ENCODE assay signal across 8 cellular contexts in genomic region chr22:41448189-41448808, GRCh38. TPM values are rescaled to one million over a fixed set of nuclear protein-coding genes. Genes with fewer than 3 reads are reported as not detected.
DNase-seq lines count a peak whose midpoint lies in the region; ATAC-seq, FAIRE-seq and TF ChIP-seq lines count a peak whose summit lies in the region.

No MANE protein-coding gene starts in this region.

- peak overlapping the region; percentile 100 for H3K9ac ChIP-seq in colonic mucosa (ENCODE audit: low read depth in 2 of 2, low read length in 2 of 2)

- peaks cover 21% of the 10 kb centered on the region for H3K4me1 Mint-ChIP-seq in activated CD4-positive, alpha-beta T cell treated with anti-CD3 and anti-CD28 coated beads, Interleukin-2, amount 10 ng/mL, durations not matched to agents 24 days and 14 days

- H3K36me3 ChIP-seq in colonic mucosa: no peaks in the 10 kb centered on the region

- FAIRE-seq in GM19239 (lab: Jason Lieb, UNC): peak; percentile 99

- peak; percentile 43 for ATAC-seq in HG03460 (IDR thresholded peaks at IDR 0.05; ENCODE audit: unreplicated experiment)

- intact Hi-C loops in activated CD4-positive, alpha-beta T cell treated with anti-CD3 and anti-CD28 coated beads, Interleukin-2, amount 10 ng/mL, durations not matched to agents 24 days and 14 days (cut with micrococcal nuclease): loop anchor here (1.0 to 10.0 kb wide), 7 partner anchors 20 to 811 kb away; partner anchors contain the start of genes DESI1, EP300, MRTFA and PHF5A
- intact Hi-C loops in colonic mucosa (cut with DNase I): loop anchor here (5.0 kb wide), 1 partner anchor 161 kb away; the partner anchor contains the start of gene RANGAP1

- H3K27me3 ChIP-seq in colonic mucosa: no peaks in the 10 kb centered on the region
- H3K27me3 ChIP-seq in layer of hippocampus (ENCODE audit: control insufficient read depth, insufficient read depth, low read length): no peaks in the 10 kb centered on the region

- peak overlapping the region; percentile 95 for H3K27ac Mint-ChIP-seq in activated CD4-positive, alpha-beta T cell treated with anti-CD3 and anti-CD28 coated beads, Interleukin-2, amount 10 ng/mL, durations not matched to agents 24 days and 14 days

- no peaks in the 10 kb centered on the region for H3K4me1 ChIP-seq in colonic mucosa

- no peaks in the 10 kb centered on the region for H3K9me3 Mint-ChIP-seq in activated CD4-positive, alpha-beta T cell treated with anti-CD3 and anti-CD28 coated beads, Interleukin-2, amount 10 ng/mL, durations not matched to agents 24 days and 14 days

- H3K9me3 ChIP-seq in colonic mucosa: no peaks in the 10 kb centered on the region

- no peak for TF ChIP-seq CTCF in AG10803 (conservative IDR thresholded peaks at IDR 0.05; ENCODE audit: low read length)
- TF ChIP-seq CTCF in colonic mucosa (IDR thresholded peaks at IDR 0.05): no peak

- H3K4me3 ChIP-seq in AG10803 (ENCODE audit: low read length) (peak overlapping the region; percentile 98), colonic mucosa (peak overlapping the region; percentile 89)

- H3K4me3 Mint-ChIP-seq in activated CD4-positive, alpha-beta T cell treated with anti-CD3 and anti-CD28 coated beads, Interleukin-2, amount 10 ng/mL, durations not matched to agents 24 days and 14 days: peak overlapping the region; percentile 96

- H3K36me3 Mint-ChIP-seq in activated CD4-positive, alpha-beta T cell treated with anti-CD3 and anti-CD28 coated beads, Interleukin-2, amount 10 ng/mL, durations not matched to agents 24 days and 14 days (ENCODE audit: low read depth): peaks cover 19% of the 10 kb centered on the region

- H3K27ac ChIP-seq in colonic mucosa: peak overlapping the region; percentile 99
- H3K27ac ChIP-seq in layer of hippocampus (ENCODE audit: low read depth, low read length): peak overlapping the region; percentile 99

- DNase-seq in AG10803 (ENCODE audit: low read depth): peak; percentile 99
- DNase-seq in GM19239 (ENCODE audit: insufficient read length, low spot score): peak; percentile 81
- peak; percentile 97 to 98 for DNase-seq in NCI-H526 (lab: John Stamatoyannopoulos, UW)
- DNase-seq in activated CD4-positive, alpha-beta T cell treated with anti-CD3 and anti-CD28 coated beads, Interleukin-2, amount 10 ng/mL, durations not matched to agents 24 days and 14 days: peak; percentile 97
- peak; percentile 97 for DNase-seq in colonic mucosa
- DNase-seq in stimulated activated CD4-positive, alpha-beta T cell treated with anti-CD3 and anti-CD28 coated beads, Interleukin-1b, Interleukin-23, amount 100 ng/mL, for 24 hours (ENCODE audit: low read depth in 4 of 4, low spot score in 1 of 4): peak; percentile 68 to 89 (median 78)

- H3K27me3 Mint-ChIP-seq in activated CD4-positive, alpha-beta T cell treated with anti-CD3 and anti-CD28 coated beads, Interleukin-2, amount 10 ng/mL, durations not matched to agents 24 days and 14 days: no peaks in the 10 kb centered on the region

RNA-seq across cellular contexts. Expression of gene TOB2, which starts 1.7 kb away (rescaled TPM):
- 41.4 and 42.7 TPM in 2 replicates for total RNA-seq in activated CD4-positive, alpha-beta T cell treated with anti-CD3 and anti-CD28 coated beads, Interleukin-2, amount 10 ng/mL, durations not matched to agents 24 days and 14 days
- 10 to 100 TPM; 63.2 to 66.1 TPM for total RNA-seq in colonic mucosa

RNA-seq across cellular contexts. Expression of gene PHF5A, which starts 20.2 kb away (rescaled TPM):
- 90.3 and 98.3 TPM in 2 replicates for total RNA-seq in activated CD4-positive, alpha-beta T cell treated with anti-CD3 and anti-CD28 coated beads, Interleukin-2, amount 10 ng/mL, durations not matched to agents 24 days and 14 days
- total RNA-seq in colonic mucosa: 10 to 100 TPM; 39.5 to 55.0 TPM

RNA-seq across cellular contexts. Expression of gene ACO2, which starts 20.6 kb away (rescaled TPM):
- total RNA-seq in activated CD4-positive, alpha-beta T cell treated with anti-CD3 and anti-CD28 coated beads, Interleukin-2, amount 10 ng/mL, durations not matched to agents 24 days and 14 days: 103 and 104 TPM in 2 replicates
- 100 to 1,000 TPM; 254 to 268 TPM for total RNA-seq in colonic mucosa

Comparison
In these comparisons a context has a peak if more than half of its experiments do, and no peak if none do; other contexts are left out.
1. Peak in every context shown above with its lines: DNase-seq, ATAC-seq, H3K4me3 ChIP-seq and H3K27ac ChIP-seq.